ENCODE assay signal across 8 cellular contexts in genomic region chr3:40452562-40452875, GRCh38. TPM values are rescaled to one million over a fixed set of nuclear protein-coding genes. Genes with fewer than 3 reads are reported as not detected.
DNase-seq lines count a peak whose midpoint lies in the region; ATAC-seq and TF ChIP-seq lines count a peak whose summit lies in the region.

No MANE protein-coding gene starts in this region.

- H3F3A ChIP-seq in GM23248 (ENCODE audit: insufficient read depth), result peaks cover 15% of the 10 kb centered on the region; the same call in 1 of the 2 replicates

- H3K79me2 ChIP-seq in GM23248 (ENCODE audit: insufficient read depth), result peaks cover 14% of the 10 kb centered on the region

- no peaks in the 10 kb centered on the region for H3K9me2 ChIP-seq in GM23248 (ENCODE audit: insufficient read depth)

- H4K20me1 ChIP-seq in GM23248 (ENCODE audit: insufficient read depth), result no peaks in the 10 kb centered on the region

- H3K9ac ChIP-seq in GM23248, result peak overlapping the region; percentile 87

- intact Hi-C loops in gastrocnemius medialis (cut with DNase I; ENCODE audit: low total_unique reads), result loop anchor here (1.0 to 10.0 kb wide), 4 partner anchors 25 to 1642 kb away; partner anchors contain the start of genes CTNNB1, TRAK1 and ZNF619

- H3K9me3 ChIP-seq in GM23248 (ENCODE audit: low read depth) (no peaks in the 10 kb centered on the region), gastrocnemius medialis (no peaks in the 10 kb centered on the region)

- no peak for TF ChIP-seq POLR2A in gastrocnemius medialis (IDR thresholded peaks at IDR 0.05)

- peak overlapping the region; percentile 78 for H3K4me2 ChIP-seq in GM23248 (ENCODE audit: unreplicated experiment)

- no peaks in the 10 kb centered on the region for H3K36me3 ChIP-seq in GM23248 (ENCODE audit: low read depth)
- H3K36me3 ChIP-seq in gastrocnemius medialis, result peaks cover 0 to 3% of the 10 kb centered on the region in 2 donors

- TF ChIP-seq CTCF in VCaP (conservative IDR thresholded peaks at IDR 0.05) (no peak), foreskin keratinocyte (conservative IDR thresholded peaks at IDR 0.05) (no peak), gastrocnemius medialis (IDR thresholded peaks at IDR 0.05 in 4 of 5, conservative IDR thresholded peaks at IDR 0.05 in 1 of 5) (no peak)

- in situ Hi-C loops in GM23248 (cut with MboI) (no loop called here), gastrocnemius medialis (cut with MboI; ENCODE audit: low sequenced_read_pairs in 4 of 4) (loop anchor here in 2 of 4 donors (5.0 to 25.0 kb wide), 5 partner anchors 72 to 1265 kb away; partner anchors contain the start of genes SLC25A38 (in 1 of the 2), XIRP1 (in 1 of the 2) and ZNF621 (in 1 of the 2))

- H3K4me1 ChIP-seq in GM23248 (ENCODE audit: insufficient read depth) (peaks cover 4% of the 10 kb centered on the region; the same call in 1 of the 2 replicates), foreskin keratinocyte (peaks cover 13% of the 10 kb centered on the region), gastrocnemius medialis (peaks cover 21 to 24% of the 10 kb centered on the region in 2 donors)

- WGBS in GM23248 (ENCODE audit: low coverage in 1 of 2, low lambda C conversion rate in 2 of 2, missing lambda C conversion rate in 2 of 2), 2 experiments, result 0 to 19% methylated on average over 3 to 4 of the region's 7 CpGs

- peak overlapping the region; percentile 82 for H3K4me3 ChIP-seq in GM23248
- H3K4me3 ChIP-seq in gastrocnemius medialis, result peak overlapping the region; percentile 68 to 91 (median 80)

- H3K27ac ChIP-seq in GM23248 (peak overlapping the region; percentile 71), VCaP (peak overlapping the region; percentile 87), foreskin keratinocyte (peak overlapping the region; percentile 61), gastrocnemius medialis (peak overlapping the region; percentile 88 to 98 (median 94))

- DNase-seq in GM23248 (no peak), foreskin keratinocyte (no peak), gastrocnemius medialis (peak in 1 of 2 donors; percentile 38), COR-L47 (lab: John Stamatoyannopoulos, UW) (no peak), D341Med (ENCODE audit: low spot score) (no peak), NAMALWA (ENCODE audit: low spot score) (no peak)
- no peak for DNase-seq in stimulated activated CD4-positive, alpha-beta T cell treated with anti-CD3 and anti-CD28 coated beads, Interleukin-4, amount 100 ng/mL, for 4 hours

- H2AFZ ChIP-seq in GM23248, result peak overlapping the region; percentile 93

- H3K27me3 ChIP-seq in GM23248 (replicated peaks; ENCODE audit: insufficient read depth), result no peaks in the 10 kb centered on the region
- H3K27me3 ChIP-seq in foreskin keratinocyte, result no peaks in the 10 kb centered on the region
- H3K27me3 ChIP-seq in gastrocnemius medialis, result no peaks in the 10 kb centered on the region

- ATAC-seq in foreskin keratinocyte, result no peak
- peak; percentile 16 to 25 for ATAC-seq in gastrocnemius medialis

RNA-seq across cellular contexts. Expression of gene RPL14, which starts 4.6 kb away (rescaled TPM):
- total RNA-seq in GM23248 (2014; rRNA removed; shearing (Covaris generic)), result 148 and 220 TPM in 2 replicates
- polyA plus RNA-seq in GM23248 (2016; fragmentation: Nextera tagmentation; extraction: Ambion mirVana), result 431 and 456 TPM in 2 replicates
- total RNA-seq in foreskin keratinocyte, result 926 and 984 TPM in 2 replicates
- polyA plus RNA-seq in foreskin keratinocyte, result 1,179 and 1,288 TPM in 2 replicates
- 100 to 1,000 TPM; 170 to 330 (median 296) TPM for total RNA-seq in gastrocnemius medialis

RNA-seq across cellular contexts. Expression of gene ZNF619, which starts 24.4 kb away (rescaled TPM):
- total RNA-seq in GM23248 (2014; rRNA removed; shearing (Covaris generic)), result 3.2 and 4.4 TPM in 2 replicates
- 2.0 and 2.3 TPM in 2 replicates for polyA plus RNA-seq in GM23248 (2016; fragmentation: Nextera tagmentation; extraction: Ambion mirVana)
- total RNA-seq in foreskin keratinocyte, result 5.2 and 6.2 TPM in 2 replicates
- polyA plus RNA-seq in foreskin keratinocyte, result 1.1 and 1.3 TPM in 2 replicates
- 1 to 10 TPM; 1.9 to 7.2 (median 2.7) TPM for total RNA-seq in gastrocnemius medialis

RNA-seq across cellular contexts. Expression of gene ZNF620, which starts 53.3 kb away (rescaled TPM):
- 0.32 and 0.63 TPM in 2 replicates for total RNA-seq in GM23248 (2014; rRNA removed; shearing (Covaris generic))
- 0.42 and 0.86 TPM in 2 replicates for polyA plus RNA-seq in GM23248 (2016; fragmentation: Nextera tagmentation; extraction: Ambion mirVana)
- 1.1 and 1.3 TPM in 2 replicates for total RNA-seq in foreskin keratinocyte
- 0.34 and 0.40 TPM in 2 replicates for polyA plus RNA-seq in foreskin keratinocyte
- total RNA-seq in gastrocnemius medialis, result 1 to 10 TPM in 2 of 4 donors, under 1 TPM in 2; 0.33 to 4.2 (median 1.9) TPM
